ENCODE assay signal across 22 cellular contexts in the genomic region with DNA sequence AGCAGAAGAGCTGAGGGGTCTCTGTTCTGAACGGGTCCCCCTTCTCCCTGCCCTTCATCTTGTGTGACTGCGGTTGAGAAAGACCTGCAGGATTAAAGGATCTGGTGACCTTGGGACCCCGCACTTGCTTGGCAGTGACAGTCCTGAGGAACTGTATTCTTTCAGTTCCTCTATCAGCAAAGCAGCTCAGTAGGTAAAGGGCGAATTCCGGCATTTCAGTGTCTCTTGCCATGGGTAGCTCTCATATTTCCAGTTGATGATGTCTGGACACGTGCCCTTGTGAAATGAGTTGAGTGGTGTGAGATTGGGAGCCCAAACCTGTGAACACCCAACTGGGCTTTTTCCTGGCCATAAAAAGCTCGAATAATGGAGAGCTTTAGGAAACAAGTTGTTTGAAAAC.
A peak's percentile ranks its signal among the peaks of the same experiment; 100 is the strongest.
DNase-seq lines count a peak whose midpoint lies in the region; ATAC-seq and TF ChIP-seq lines count a peak whose summit lies in the region.
"Had no signal": no experiment of that assay in that cellular context is flagged by ENCODE, and none has a peak within 500 bp of the region (broad histone marks: within the 10 kb centered on the region; RNA-seq: fewer than 3 reads in every experiment).

No MANE protein-coding gene starts in this region.

- no peak for ATAC-seq in SK-N-SH treated with all-trans-retinoic acid at 6 μM for 48 hours
- no peak for ATAC-seq in activated naive CD8-positive, alpha-beta T cell treated with anti-CD3 and anti-CD28 coated beads, Interleukin-2, amount 50 U/mL, for 24 hours
- no peak for ATAC-seq in HG02642 (IDR thresholded peaks at IDR 0.05; ENCODE audit: poor library complexity, unreplicated experiment)
- ATAC-seq: effector memory CD8-positive, alpha-beta T cell; K562 had no signal

- H3K4me1 Mint-ChIP-seq in activated naive CD8-positive, alpha-beta T cell treated with anti-CD3 and anti-CD28 coated beads, Interleukin-2, amount 50 U/mL, for 24 hours: peaks cover 55% of the 10 kb centered on the region

- H3K27ac Mint-ChIP-seq in activated naive CD8-positive, alpha-beta T cell treated with anti-CD3 and anti-CD28 coated beads, Interleukin-2, amount 50 U/mL, for 24 hours: peak overlapping the region; percentile 18
- H3K27ac Mint-ChIP-seq: CD4-positive, alpha-beta T cell; nephron progenitor cell had no signal

- H2AFZ ChIP-seq in SK-N-SH (ENCODE audit: low read depth): no peak overlapping the region

- no peak for TF ChIP-seq EP300 in SK-N-SH (IDR thresholded peaks at IDR 0.05; ENCODE audit: borderline replicate concordance in 1 of 2, low read depth in 1 of 2, low read length in 1 of 2)

- H3F3A ChIP-seq in SK-N-SH (replicated peaks; ENCODE audit: insufficient read depth): peaks cover 4% of the 10 kb centered on the region

- H3K79me2 ChIP-seq in SK-N-SH (ENCODE audit: insufficient read depth): peaks cover 99% of the 10 kb centered on the region

- no peak for DNase-seq in SK-N-SH
- DNase-seq in MV-4-11 (lab: John Stamatoyannopoulos, UW): peak; percentile 82
- no peak for DNase-seq in activated naive CD8-positive, alpha-beta T cell treated with anti-CD3 and anti-CD28 coated beads, Interleukin-2, amount 50 U/mL, for 24 hours
- no peak for DNase-seq in occipital lobe (lab: John Stamatoyannopoulos, UW)
- DNase-seq in D341Med (ENCODE audit: low spot score): no peak
- DNase-seq: activated CD8-positive, alpha-beta memory T cell treated with anti-CD3 and anti-CD28 coated beads for 24 hours; activated effector memory CD4-positive, alpha-beta T cell treated with anti-CD3 and anti-CD28 coated beads, Interleukin-2, amount 50 U/mL, for 16 hours; caudate nucleus; CD4-positive, alpha-beta T cell; effector memory CD8-positive, alpha-beta T cell; erythroblast; NCI-H1417 treated with DMSO at 0.1 percent for 48 hours; NCI-H2029 treated with DMSO at 0.1 percent for 48 hours; NCI-H526; nephron progenitor cell; trophoblast cell had no signal

- no peak for TF ChIP-seq CTCF in SK-N-SH (IDR thresholded peaks at IDR 0.05)

- WGBS in SK-N-SH (ENCODE audit: low lambda C conversion rate): 97% methylated on average over 7 of the region's 7 CpGs

- peaks cover 94% of the 10 kb centered on the region for H4K20me1 ChIP-seq in SK-N-SH (ENCODE audit: insufficient read depth)
- peaks cover 0 to 33% (median 0%) of the 10 kb centered on the region in 11 experiments; a peak in 4 of 22 replicates for H4K20me1 ChIP-seq in BLaER1 treated with 17β-estradiol and CSF1 and Interleukin-3, amounts not matched to agents 10 nM and 100 nM

- TF ChIP-seq RAD21 in SK-N-SH (IDR thresholded peaks at IDR 0.05; ENCODE audit: low read length): no peak

- CTCF ChIA-PET in SK-N-SH (lab: Yijun Ruan, JAX): interaction anchor here (0.6 to 3.2 kb wide), 3 partner anchors 9 to 14 kb away, joined by 3 to 14 read pairs (median 4); no protein-coding TSS in a partner anchor

- no peak overlapping the region for H3K4me3 ChIP-seq in SK-N-SH (ENCODE audit: low read depth in 2 of 2, low read length in 1 of 2)
- no peak overlapping the region for H3K4me3 ChIP-seq in BLaER1 treated with 17β-estradiol and CSF1 and Interleukin-3, amounts not matched to agents 10 nM and 100 nM
- H3K4me3 ChIP-seq: coronary artery, K562 had no signal

- no peaks in the 10 kb centered on the region for H3K27me3 Mint-ChIP-seq in activated naive CD8-positive, alpha-beta T cell treated with anti-CD3 and anti-CD28 coated beads, Interleukin-2, amount 50 U/mL, for 24 hours
- H3K27me3 Mint-ChIP-seq: CD4-positive, alpha-beta T cell; effector memory CD8-positive, alpha-beta T cell had no signal

- no peak overlapping the region for H3K4me2 ChIP-seq in SK-N-SH
- peak overlapping the region; percentile 52 to 87 (median 73) for H3K4me2 ChIP-seq in BLaER1 treated with 17β-estradiol and CSF1 and Interleukin-3, amounts not matched to agents 10 nM and 100 nM

- peaks cover 13% of the 10 kb centered on the region for H3K9me3 Mint-ChIP-seq in activated naive CD8-positive, alpha-beta T cell treated with anti-CD3 and anti-CD28 coated beads, Interleukin-2, amount 50 U/mL, for 24 hours
- H3K9me3 Mint-ChIP-seq: CD4-positive, alpha-beta T cell; effector memory CD8-positive, alpha-beta T cell; nephron progenitor cell had no signal

- H3K9me3 ChIP-seq in SK-N-SH: no peaks in the 10 kb centered on the region
- H3K9me3 ChIP-seq in BLaER1 treated with 17β-estradiol and CSF1 and Interleukin-3, amounts not matched to agents 10 nM and 100 nM (replicated peaks in 1 of 11): peaks cover 0 to 16% (median 11%) of the 10 kb centered on the region in 11 experiments; a peak in 18 of 22 replicates

- H3K36me3 Mint-ChIP-seq in activated naive CD8-positive, alpha-beta T cell treated with anti-CD3 and anti-CD28 coated beads, Interleukin-2, amount 50 U/mL, for 24 hours (ENCODE audit: low read depth): peaks cover 31% of the 10 kb centered on the region

- no peaks in the 10 kb centered on the region for H3K9me2 ChIP-seq in SK-N-SH

- H3K4me1 ChIP-seq in SK-N-SH (ENCODE audit: control insufficient read depth in 1 of 2, insufficient read depth in 2 of 2, low read depth in 1 of 2, low read length in 1 of 2): peaks cover 9 to 20% of the 10 kb centered on the region in 2 experiments; a peak in 3 of 4 replicates
- peaks cover 69 to 98% (median 79%) of the 10 kb centered on the region in 10 experiments for H3K4me1 ChIP-seq in BLaER1 treated with 17β-estradiol and CSF1 and Interleukin-3, amounts not matched to agents 10 nM and 100 nM

- no peak overlapping the region for H3K4me3 Mint-ChIP-seq in activated naive CD8-positive, alpha-beta T cell treated with anti-CD3 and anti-CD28 coated beads, Interleukin-2, amount 50 U/mL, for 24 hours
- H3K4me3 Mint-ChIP-seq: CD4-positive, alpha-beta T cell; effector memory CD8-positive, alpha-beta T cell; nephron progenitor cell; T-helper 1 cell treated with Interleukin-12 subunit alpha and Interleukin-12 subunit beta and Interleukin-4 antibody, amounts not matched to agents 30 μg/mL and 1 μg/mL, for 36 hours had no signal

- no peak overlapping the region for H3K27ac ChIP-seq in SK-N-SH (ENCODE audit: low read depth in 2 of 2, low read length in 1 of 2)
- 0 out of 22 replicates have a peak overlapping the region, but pooled peaks of 3 of the 11 experiments have one; percentile 10 to 30 (median 13) for H3K27ac ChIP-seq in BLaER1 treated with 17β-estradiol and CSF1 and Interleukin-3, amounts not matched to agents 10 nM and 100 nM
- H3K27ac ChIP-seq: coronary artery had no signal

- H3K36me3 ChIP-seq in SK-N-SH (replicated peaks in 1 of 2; ENCODE audit: control insufficient read depth in 1 of 2, insufficient read depth in 2 of 2, low read length in 1 of 2): peaks cover 0 to 14% of the 10 kb centered on the region in 2 experiments
- peaks cover 0 to 7% (median 0%) of the 10 kb centered on the region in 11 experiments; a peak in 1 of 22 replicates for H3K36me3 ChIP-seq in BLaER1 treated with 17β-estradiol and CSF1 and Interleukin-3, amounts not matched to agents 10 nM and 100 nM

- no peaks in the 10 kb centered on the region for H3K27me3 ChIP-seq in SK-N-SH (ENCODE audit: insufficient read depth)
- H3K27me3 ChIP-seq in BLaER1 treated with 17β-estradiol and CSF1 and Interleukin-3, amounts not matched to agents 10 nM and 100 nM: no peaks in the 10 kb centered on the region

- POLR2A ChIA-PET in SK-N-SH (lab: Yijun Ruan, JAX): no interaction called here

- H3K9ac ChIP-seq in SK-N-SH: no peak overlapping the region
- H3K9ac ChIP-seq in BLaER1 treated with 17β-estradiol and CSF1 and Interleukin-3, amounts not matched to agents 10 nM and 100 nM: no peak overlapping the region

TF ChIP-seq in SK-N-SH, 30 proteins besides CTCF, POLR2A, EP300 and RAD21:
- TF ChIP-seq, protein P1, sequence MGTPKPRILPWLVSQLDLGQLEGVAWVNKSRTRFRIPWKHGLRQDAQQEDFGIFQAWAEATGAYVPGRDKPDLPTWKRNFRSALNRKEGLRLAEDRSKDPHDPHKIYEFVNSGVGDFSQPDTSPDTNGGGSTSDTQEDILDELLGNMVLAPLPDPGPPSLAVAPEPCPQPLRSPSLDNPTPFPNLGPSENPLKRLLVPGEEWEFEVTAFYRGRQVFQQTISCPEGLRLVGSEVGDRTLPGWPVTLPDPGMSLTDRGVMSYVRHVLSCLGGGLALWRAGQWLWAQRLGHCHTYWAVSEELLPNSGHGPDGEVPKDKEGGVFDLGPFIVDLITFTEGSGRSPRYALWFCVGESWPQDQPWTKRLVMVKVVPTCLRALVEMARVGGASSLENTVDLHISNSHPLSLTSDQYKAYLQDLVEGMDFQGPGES (IDR thresholded peaks at IDR 0.05; ENCODE audit: low read depth, low read length): no peak
- TF ChIP-seq POLR2AphosphoS5 (IDR thresholded peaks at IDR 0.05; ENCODE audit: low read depth, low read length) (0 out of 2 replicates have a peak, but pooled peaks have one; percentile 12), MEF2A (IDR thresholded peaks at IDR 0.05; ENCODE audit: borderline replicate concordance, low read depth) (no peak)

TF ChIP-seq in SK-N-SH treated with all-trans-retinoic acid at 6 μM for 48 hours, 23 proteins besides CTCF, POLR2A, EP300 and RAD21:
- no peak for TF ChIP-seq ZNF565 (CRISPR knock-in tag; conservative IDR thresholded peaks at IDR 0.05; ENCODE audit: low read depth)
- no peak for TF ChIP-seq ZFP30 (CRISPR knock-in tag; IDR thresholded peaks at IDR 0.05)
- TF ChIP-seq ESRRG (CRISPR knock-in tag; IDR thresholded peaks at IDR 0.05): no peak
